Comparison of ENCODE assay signal across 2 cellular contexts in the genomic region with DNA sequence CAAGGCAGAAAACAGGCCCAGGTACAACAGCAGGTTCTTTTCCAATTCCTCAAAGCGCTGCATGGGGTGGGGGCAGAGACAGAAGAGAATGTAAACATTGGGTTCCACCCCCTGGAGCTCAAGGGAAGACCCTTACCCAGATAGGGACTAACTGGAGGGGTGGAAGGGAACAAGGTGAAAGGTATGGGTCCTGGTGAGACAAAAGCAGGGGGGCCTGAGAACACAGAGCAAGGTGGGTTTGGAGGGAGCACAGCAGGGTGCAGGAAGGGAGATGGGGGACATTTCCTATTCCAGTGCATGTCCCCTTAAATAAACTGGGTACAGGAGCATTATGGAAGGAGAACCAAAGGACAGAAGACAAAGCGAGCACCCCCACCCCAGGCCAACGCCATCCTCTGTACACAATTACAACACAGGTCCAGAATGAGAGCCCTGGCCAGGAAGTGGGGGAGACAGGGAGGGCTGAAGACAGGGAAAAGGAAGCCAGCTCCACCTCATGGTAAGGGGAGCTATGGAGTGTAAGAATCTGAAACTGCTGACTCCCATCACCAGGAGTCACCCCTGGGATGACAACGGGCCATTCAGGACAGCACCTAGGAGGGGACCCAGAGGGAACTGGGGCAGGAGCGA.
TF ChIP-seq lines count a peak whose summit lies in the region.

No MANE protein-coding gene starts in this region.

TF ChIP-seq in GM23338, 12 proteins besides CTCF, POLR2A, EP300 and RAD21 (continues in another document):
- TF ChIP-seq CREB1 (CRISPR knock-in tag; IDR thresholded peaks at IDR 0.05; ENCODE audit: low read depth) (no peak), JUNB (IDR thresholded peaks at IDR 0.05; ENCODE audit: unreplicated experiment) (no peak), NANOG (IDR thresholded peaks at IDR 0.05; ENCODE audit: borderline replicate concordance) (no peak), EZH2phosphoT487 (IDR thresholded peaks at IDR 0.05; ENCODE audit: unreplicated experiment) (no peak), ZNF114 (CRISPR knock-in tag; IDR thresholded peaks at IDR 0.05) (no peak), STAT1 (IDR thresholded peaks at IDR 0.05; ENCODE audit: unreplicated experiment) (no peak)
- TF ChIP-seq, protein P1, sequence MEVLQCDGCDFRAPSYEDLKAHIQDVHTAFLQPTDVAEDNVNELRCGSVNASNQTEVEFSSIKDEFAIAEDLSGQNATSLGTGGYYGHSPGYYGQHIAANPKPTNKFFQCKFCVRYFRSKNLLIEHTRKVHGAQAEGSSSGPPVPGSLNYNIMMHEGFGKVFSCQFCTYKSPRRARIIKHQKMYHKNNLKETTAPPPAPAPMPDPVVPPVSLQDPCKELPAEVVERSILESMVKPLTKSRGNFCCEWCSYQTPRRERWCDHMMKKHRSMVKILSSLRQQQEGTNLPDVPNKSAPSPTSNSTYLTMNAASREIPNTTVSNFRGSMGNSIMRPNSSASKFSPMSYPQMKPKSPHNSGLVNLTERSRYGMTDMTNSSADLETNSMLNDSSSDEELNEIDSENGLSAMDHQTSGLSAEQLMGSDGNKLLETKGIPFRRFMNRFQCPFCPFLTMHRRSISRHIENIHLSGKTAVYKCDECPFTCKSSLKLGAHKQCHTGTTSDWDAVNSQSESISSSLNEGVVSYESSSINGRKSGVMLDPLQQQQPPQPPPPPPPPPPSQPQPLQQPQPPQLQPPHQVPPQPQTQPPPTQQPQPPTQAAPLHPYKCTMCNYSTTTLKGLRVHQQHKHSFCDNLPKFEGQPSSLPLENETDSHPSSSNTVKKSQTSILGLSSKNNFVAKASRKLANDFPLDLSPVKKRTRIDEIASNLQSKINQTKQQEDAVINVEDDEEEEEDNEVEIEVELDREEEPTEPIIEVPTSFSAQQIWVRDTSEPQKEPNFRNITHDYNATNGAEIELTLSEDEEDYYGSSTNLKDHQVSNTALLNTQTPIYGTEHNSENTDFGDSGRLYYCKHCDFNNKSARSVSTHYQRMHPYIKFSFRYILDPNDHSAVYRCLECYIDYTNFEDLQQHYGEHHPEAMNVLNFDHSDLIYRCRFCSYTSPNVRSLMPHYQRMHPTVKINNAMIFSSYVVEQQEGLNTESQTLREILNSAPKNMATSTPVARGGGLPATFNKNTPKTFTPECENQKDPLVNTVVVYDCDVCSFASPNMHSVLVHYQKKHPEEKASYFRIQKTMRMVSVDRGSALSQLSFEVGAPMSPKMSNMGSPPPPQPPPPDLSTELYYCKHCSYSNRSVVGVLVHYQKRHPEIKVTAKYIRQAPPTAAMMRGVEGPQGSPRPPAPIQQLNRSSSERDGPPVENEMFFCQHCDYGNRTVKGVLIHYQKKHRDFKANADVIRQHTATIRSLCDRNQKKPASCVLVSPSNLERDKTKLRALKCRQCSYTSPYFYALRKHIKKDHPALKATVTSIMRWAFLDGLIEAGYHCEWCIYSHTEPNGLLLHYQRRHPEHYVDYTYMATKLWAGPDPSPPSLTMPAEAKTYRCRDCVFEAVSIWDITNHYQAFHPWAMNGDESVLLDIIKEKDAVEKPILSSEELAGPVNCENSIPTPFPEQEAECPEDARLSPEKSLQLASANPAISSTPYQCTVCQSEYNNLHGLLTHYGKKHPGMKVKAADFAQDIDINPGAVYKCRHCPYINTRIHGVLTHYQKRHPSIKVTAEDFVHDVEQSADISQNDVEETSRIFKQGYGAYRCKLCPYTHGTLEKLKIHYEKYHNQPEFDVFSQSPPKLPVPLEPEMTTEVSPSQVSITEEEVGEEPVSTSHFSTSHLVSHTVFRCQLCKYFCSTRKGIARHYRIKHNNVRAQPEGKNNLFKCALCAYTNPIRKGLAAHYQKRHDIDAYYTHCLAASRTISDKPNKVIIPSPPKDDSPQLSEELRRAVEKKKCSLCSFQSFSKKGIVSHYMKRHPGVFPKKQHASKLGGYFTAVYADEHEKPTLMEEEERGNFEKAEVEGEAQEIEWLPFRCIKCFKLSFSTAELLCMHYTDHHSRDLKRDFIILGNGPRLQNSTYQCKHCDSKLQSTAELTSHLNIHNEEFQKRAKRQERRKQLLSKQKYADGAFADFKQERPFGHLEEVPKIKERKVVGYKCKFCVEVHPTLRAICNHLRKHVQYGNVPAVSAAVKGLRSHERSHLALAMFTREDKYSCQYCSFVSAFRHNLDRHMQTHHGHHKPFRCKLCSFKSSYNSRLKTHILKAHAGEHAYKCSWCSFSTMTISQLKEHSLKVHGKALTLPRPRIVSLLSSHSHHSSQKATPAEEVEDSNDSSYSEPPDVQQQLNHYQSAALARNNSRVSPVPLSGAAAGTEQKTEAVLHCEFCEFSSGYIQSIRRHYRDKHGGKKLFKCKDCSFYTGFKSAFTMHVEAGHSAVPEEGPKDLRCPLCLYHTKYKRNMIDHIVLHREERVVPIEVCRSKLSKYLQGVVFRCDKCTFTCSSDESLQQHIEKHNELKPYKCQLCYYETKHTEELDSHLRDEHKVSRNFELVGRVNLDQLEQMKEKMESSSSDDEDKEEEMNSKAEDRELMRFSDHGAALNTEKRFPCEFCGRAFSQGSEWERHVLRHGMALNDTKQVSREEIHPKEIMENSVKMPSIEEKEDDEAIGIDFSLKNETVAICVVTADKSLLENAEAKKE (CRISPR knock-in tag; IDR thresholded peaks at IDR 0.05) = no peak
- TF ChIP-seq, protein P2, sequence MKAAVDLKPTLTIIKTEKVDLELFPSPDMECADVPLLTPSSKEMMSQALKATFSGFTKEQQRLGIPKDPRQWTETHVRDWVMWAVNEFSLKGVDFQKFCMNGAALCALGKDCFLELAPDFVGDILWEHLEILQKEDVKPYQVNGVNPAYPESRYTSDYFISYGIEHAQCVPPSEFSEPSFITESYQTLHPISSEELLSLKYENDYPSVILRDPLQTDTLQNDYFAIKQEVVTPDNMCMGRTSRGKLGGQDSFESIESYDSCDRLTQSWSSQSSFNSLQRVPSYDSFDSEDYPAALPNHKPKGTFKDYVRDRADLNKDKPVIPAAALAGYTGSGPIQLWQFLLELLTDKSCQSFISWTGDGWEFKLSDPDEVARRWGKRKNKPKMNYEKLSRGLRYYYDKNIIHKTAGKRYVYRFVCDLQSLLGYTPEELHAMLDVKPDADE (IDR thresholded peaks at IDR 0.05) = no peak
- TF ChIP-seq, protein P3, sequence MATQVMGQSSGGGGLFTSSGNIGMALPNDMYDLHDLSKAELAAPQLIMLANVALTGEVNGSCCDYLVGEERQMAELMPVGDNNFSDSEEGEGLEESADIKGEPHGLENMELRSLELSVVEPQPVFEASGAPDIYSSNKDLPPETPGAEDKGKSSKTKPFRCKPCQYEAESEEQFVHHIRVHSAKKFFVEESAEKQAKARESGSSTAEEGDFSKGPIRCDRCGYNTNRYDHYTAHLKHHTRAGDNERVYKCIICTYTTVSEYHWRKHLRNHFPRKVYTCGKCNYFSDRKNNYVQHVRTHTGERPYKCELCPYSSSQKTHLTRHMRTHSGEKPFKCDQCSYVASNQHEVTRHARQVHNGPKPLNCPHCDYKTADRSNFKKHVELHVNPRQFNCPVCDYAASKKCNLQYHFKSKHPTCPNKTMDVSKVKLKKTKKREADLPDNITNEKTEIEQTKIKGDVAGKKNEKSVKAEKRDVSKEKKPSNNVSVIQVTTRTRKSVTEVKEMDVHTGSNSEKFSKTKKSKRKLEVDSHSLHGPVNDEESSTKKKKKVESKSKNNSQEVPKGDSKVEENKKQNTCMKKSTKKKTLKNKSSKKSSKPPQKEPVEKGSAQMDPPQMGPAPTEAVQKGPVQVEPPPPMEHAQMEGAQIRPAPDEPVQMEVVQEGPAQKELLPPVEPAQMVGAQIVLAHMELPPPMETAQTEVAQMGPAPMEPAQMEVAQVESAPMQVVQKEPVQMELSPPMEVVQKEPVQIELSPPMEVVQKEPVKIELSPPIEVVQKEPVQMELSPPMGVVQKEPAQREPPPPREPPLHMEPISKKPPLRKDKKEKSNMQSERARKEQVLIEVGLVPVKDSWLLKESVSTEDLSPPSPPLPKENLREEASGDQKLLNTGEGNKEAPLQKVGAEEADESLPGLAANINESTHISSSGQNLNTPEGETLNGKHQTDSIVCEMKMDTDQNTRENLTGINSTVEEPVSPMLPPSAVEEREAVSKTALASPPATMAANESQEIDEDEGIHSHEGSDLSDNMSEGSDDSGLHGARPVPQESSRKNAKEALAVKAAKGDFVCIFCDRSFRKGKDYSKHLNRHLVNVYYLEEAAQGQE (IDR thresholded peaks at IDR 0.05; ENCODE audit: unreplicated experiment) = no peak

TF ChIP-seq in GM12891, 5 proteins besides CTCF, POLR2A, EP300 and RAD21:
- TF ChIP-seq SPI1 (IDR thresholded peaks at IDR 0.05; ENCODE audit: low read depth, low read length) (no peak), POU2F2 (IDR thresholded peaks at IDR 0.05; ENCODE audit: low read depth, low read length) (no peak), POLR2AphosphoS5 (IDR thresholded peaks at IDR 0.05; ENCODE audit: low read depth, low read length) (no peak), PAX5 (IDR thresholded peaks at IDR 0.05; ENCODE audit: insufficient read depth, low read length, severe bottlenecking) (no peak), TAF1 (IDR thresholded peaks at IDR 0.05; ENCODE audit: low read depth, low read length) (no peak)
